Comparison of ENCODE assay signal across 23 cellular contexts in the genomic region with DNA sequence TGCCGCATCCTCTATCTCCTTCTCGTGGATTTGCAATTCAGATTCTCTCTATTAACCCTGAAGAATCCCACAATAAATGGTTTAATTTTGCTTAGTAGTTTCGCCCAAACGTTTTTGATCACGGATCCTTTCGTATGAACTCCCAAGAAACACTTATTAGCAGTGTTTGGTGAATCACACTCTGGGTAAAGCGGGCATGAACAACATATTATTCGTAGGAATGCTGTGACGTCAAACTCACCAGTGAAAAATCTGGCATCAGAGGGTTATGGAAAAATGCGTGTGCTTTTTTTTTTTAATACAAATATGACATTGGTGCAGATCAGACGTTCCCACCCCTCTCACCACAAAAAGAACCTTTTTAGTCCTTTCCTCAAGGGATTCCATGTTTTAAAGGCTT. TPM values are rescaled to one million over a fixed set of nuclear protein-coding genes. Genes with fewer than 3 reads are reported as not detected.
DNase-seq lines count a peak whose midpoint lies in the region; ATAC-seq and TF ChIP-seq lines count a peak whose summit lies in the region.
"Had no signal": no experiment of that assay in that cellular context is flagged by ENCODE, and none has a peak within 500 bp of the region (broad histone marks: within the 10 kb centered on the region; RNA-seq: fewer than 3 reads in every experiment).

No MANE protein-coding gene starts in this region.

- no peaks in the 10 kb centered on the region for H3K27me3 ChIP-seq in BLaER1 treated with 17β-estradiol and CSF1 and Interleukin-3, amounts not matched to agents 10 nM and 100 nM
- H3K27me3 ChIP-seq in Loucy (ENCODE audit: insufficient read depth, low read length, poor library complexity, severe bottlenecking): no peaks in the 10 kb centered on the region
- H3K27me3 ChIP-seq in fibroblast of lung (ENCODE audit: control insufficient read depth, insufficient read depth, low read length): no peaks in the 10 kb centered on the region
- H3K27me3 ChIP-seq: MG63, Peyer's patch had no signal

- H3K9me3 ChIP-seq in BLaER1 treated with 17β-estradiol and CSF1 and Interleukin-3, amounts not matched to agents 10 nM and 100 nM (replicated peaks in 1 of 11): no peaks in the 10 kb centered on the region
- H3K9me3 ChIP-seq in Loucy (ENCODE audit: insufficient read depth, low read depth, low read length) (no peaks in the 10 kb centered on the region), fibroblast of lung (ENCODE audit: control insufficient read depth, insufficient read depth, low read depth, low read length) (no peaks in the 10 kb centered on the region)
- H3K9me3 ChIP-seq: Caco-2, MG63, Peyer's patch had no signal

- H3K9ac ChIP-seq in BLaER1 treated with 17β-estradiol and CSF1 and Interleukin-3, amounts not matched to agents 10 nM and 100 nM: no peak overlapping the region
- H3K9ac ChIP-seq in Loucy (ENCODE audit: low read depth, low read length, poor library complexity, severe bottlenecking): peak overlapping the region; percentile 33
- H3K9ac ChIP-seq in fibroblast of lung (ENCODE audit: insufficient read depth, low read length): no peak overlapping the region
- H3K9ac ChIP-seq: GM23248 had no signal

- no peaks in the 10 kb centered on the region for H4K20me1 ChIP-seq in BLaER1 treated with 17β-estradiol and CSF1 and Interleukin-3, amounts not matched to agents 10 nM and 100 nM
- H4K20me1 ChIP-seq in Loucy (ENCODE audit: insufficient read depth, low read length, poor library complexity, severe bottlenecking): no peaks in the 10 kb centered on the region
- H4K20me1 ChIP-seq in fibroblast of lung (ENCODE audit: control insufficient read depth, extremely low read depth, insufficient read depth, low read length): no peaks in the 10 kb centered on the region

- H3K4me1 ChIP-seq in BLaER1 treated with 17β-estradiol and CSF1 and Interleukin-3, amounts not matched to agents 10 nM and 100 nM: peaks cover 13 to 26% (median 18%) of the 10 kb centered on the region in 10 experiments
- peaks cover 13% of the 10 kb centered on the region for H3K4me1 ChIP-seq in Loucy (ENCODE audit: insufficient read depth, low read length, poor library complexity, severe bottlenecking)
- H3K4me1 ChIP-seq in fibroblast of lung (ENCODE audit: control insufficient read depth, extremely low read depth, insufficient read depth, low read length): peaks cover 5% of the 10 kb centered on the region

- DNase-seq in amniotic epithelial cell (ENCODE audit: low read depth): peak; percentile 27
- peak; percentile 48 to 84 for DNase-seq in fibroblast of lung (ENCODE audit: low read depth in 2 of 2)
- DNase-seq in T1000 (lab: John Stamatoyannopoulos, UW): no peak
- no peak for DNase-seq in activated naive CD4-positive, alpha-beta T cell (lab: John Stamatoyannopoulos, UW)
- no peak for DNase-seq in NCI-H1930 (lab: John Stamatoyannopoulos, UW)
- DNase-seq: Caco-2; CD4-positive, alpha-beta T cell; GM23248; Karpas-422; MG63; NCI-H1048; NCI-H1436 treated with DMSO at 0.1 percent for 48 hours; NCI-H2029 treated with DMSO at 0.1 percent for 48 hours; NCI-H446 treated with DMSO at 0.1 percent for 48 hours; NCI-H748 treated with DMSO at 0.1 percent for 48 hours; NK-92 treated with Interleukin-12 subunit alpha and Interleukin-12 subunit beta, amount 100 ng/mL, for 24 hours; Peyer's patch; Right ventricle myocardium superior had no signal

- no peak overlapping the region for H3K4me3 ChIP-seq in BLaER1 treated with 17β-estradiol and CSF1 and Interleukin-3, amounts not matched to agents 10 nM and 100 nM
- no peak overlapping the region for H3K4me3 ChIP-seq in Loucy (ENCODE audit: low read length, poor library complexity, severe bottlenecking)
- no peak overlapping the region for H3K4me3 ChIP-seq in fibroblast of lung (replicated peaks in 1 of 4; ENCODE audit: control extremely low read depth in 1 of 4, insufficient read depth in 1 of 4, low read depth in 3 of 4, low read length in 4 of 4)
- H3K4me3 ChIP-seq: GM12878, GM23248, MG63, Peyer's patch had no signal

- no peaks in the 10 kb centered on the region for H3K9me2 ChIP-seq in Loucy (replicated peaks; ENCODE audit: low read depth, low read length)

- peak overlapping the region; percentile 25 to 81 (median 62); a peak in 19 of 22 replicates for H3K4me2 ChIP-seq in BLaER1 treated with 17β-estradiol and CSF1 and Interleukin-3, amounts not matched to agents 10 nM and 100 nM
- H3K4me2 ChIP-seq in Loucy (ENCODE audit: low read depth, low read length, poor library complexity, severe bottlenecking) (peak overlapping the region; percentile 53), fibroblast of lung (ENCODE audit: extremely low read depth, insufficient read depth, low read length) (no peak overlapping the region)

- no peaks in the 10 kb centered on the region for H3K36me3 ChIP-seq in BLaER1 treated with 17β-estradiol and CSF1 and Interleukin-3, amounts not matched to agents 10 nM and 100 nM
- H3K36me3 ChIP-seq in Loucy (ENCODE audit: insufficient read depth, low read length) (no peaks in the 10 kb centered on the region), fibroblast of lung (ENCODE audit: control insufficient read depth, insufficient read depth, low read length) (no peaks in the 10 kb centered on the region)
- H3K36me3 ChIP-seq: MG63, Peyer's patch had no signal

- H2AFZ ChIP-seq in Loucy (ENCODE audit: low read length): no peak overlapping the region
- H2AFZ ChIP-seq in fibroblast of lung (ENCODE audit: low read length): no peak overlapping the region
- H2AFZ ChIP-seq: GM23248 had no signal

- no peak for TF ChIP-seq CTCF in Loucy (conservative IDR thresholded peaks at IDR 0.05; ENCODE audit: low read length)
- TF ChIP-seq CTCF in fibroblast of lung (conservative IDR thresholded peaks at IDR 0.05 in 1 of 2, IDR thresholded peaks at IDR 0.05 in 1 of 2; ENCODE audit: low read depth in 1 of 2, low read length in 2 of 2): no peak

- ATAC-seq in HG03469 (IDR thresholded peaks at IDR 0.05; ENCODE audit: unreplicated experiment): no peak
- ATAC-seq: GM12878, HCT116 had no signal

- H3K79me2 ChIP-seq in Loucy (ENCODE audit: insufficient read depth, low read length) (no peaks in the 10 kb centered on the region), fibroblast of lung (ENCODE audit: control insufficient read depth, insufficient read depth, low read length) (no peaks in the 10 kb centered on the region)

- H3K27ac ChIP-seq in BLaER1 treated with 17β-estradiol and CSF1 and Interleukin-3, amounts not matched to agents 10 nM and 100 nM: no peak overlapping the region
- no peak overlapping the region for H3K27ac ChIP-seq in fibroblast of lung (ENCODE audit: insufficient read depth, low read length)
- H3K27ac ChIP-seq: GM23248, Peyer's patch had no signal

- H3F3A ChIP-seq in Loucy (ENCODE audit: low read depth): no peaks in the 10 kb centered on the region

RNA-seq across cellular contexts. Expression of a gene that starts 45.7 kb away (rescaled TPM):
- 4.4 and 6.1 TPM in 2 replicates for total RNA-seq in fibroblast of lung
- 0.18 and 0.73 TPM in 2 replicates for polyA plus RNA-seq in fibroblast of lung
- polyA plus RNA-seq in fibroblast of lung (2012): 0.31 and 1.1 TPM in 2 replicates
- 0.27 and 1.9 TPM in 2 replicates for polyA minus RNA-seq in fibroblast of lung (ENCODE audit: low replicate concordance)
- total RNA-seq: CD4-positive, alpha-beta T cell had no signal

Comparison
In these comparisons a context has a peak if more than half of its experiments do, and no peak if none do; other contexts are left out.
1. DNase-seq: peak in amniotic epithelial cell (single experiment) and fibroblast of lung (2 of 2); none in T1000 (single experiment), activated naive CD4-positive, alpha-beta T cell (0 of 4) and NCI-H1930 (0 of 2).